In the genomic region with DNA sequence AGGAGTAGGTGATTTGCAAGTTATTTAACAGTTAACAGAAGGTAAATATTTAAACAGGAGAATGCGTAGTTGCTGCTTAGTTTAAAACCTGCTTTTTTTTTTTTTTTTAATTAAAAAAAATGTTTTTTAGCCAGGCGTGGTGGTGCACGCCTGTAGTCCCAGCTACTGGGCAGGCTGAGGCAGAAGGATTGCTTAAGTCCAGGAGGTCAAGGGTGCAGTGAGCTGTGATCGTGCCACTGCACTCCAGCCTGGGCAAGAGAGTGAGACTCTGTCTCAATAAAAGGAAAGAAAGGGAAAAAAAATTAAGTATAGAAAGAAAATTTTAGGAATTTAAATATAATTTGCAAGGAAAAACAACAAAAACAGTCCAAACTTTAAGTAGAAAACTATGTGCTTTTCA, we compare ENCODE assay signal across 28 cellular contexts.
A peak's percentile ranks its signal among the peaks of the same experiment; 100 is the strongest.
DNase-seq lines count a peak whose midpoint lies in the region; ATAC-seq, FAIRE-seq and TF ChIP-seq lines count a peak whose summit lies in the region.
"Had no signal": no experiment of that assay in that cellular context is flagged by ENCODE, and none has a peak within 500 bp of the region (broad histone marks: within the 10 kb centered on the region; RNA-seq: fewer than 3 reads in every experiment).

No MANE protein-coding gene starts in this region.

- H3K27ac ChIP-seq in HepG2 (ENCODE audit: extremely low read length, insufficient read depth, low read length) (no peak overlapping the region), right lobe of liver (no peak overlapping the region)
- H3K27ac ChIP-seq: 22Rv1; A549; BLaER1; BLaER1 treated with 17β-estradiol and CSF1 and Interleukin-3, amounts not matched to agents 10 nM and 100 nM; C4-2B had no signal

- in situ Hi-C loops in HepG2 (cut with HindIII; ENCODE audit: extremely low pct_ligation_motif_present, low pct_unique_long_range_greater_than_20kb): no loop called here

- no peaks in the 10 kb centered on the region for H3K79me2 ChIP-seq in HepG2 (ENCODE audit: insufficient read depth, low read length)

- H3K9me3 ChIP-seq in HepG2 (ENCODE audit: low read length) (no peaks in the 10 kb centered on the region), right lobe of liver (no peaks in the 10 kb centered on the region)
- H3K9me3 ChIP-seq: A549; BE2C; BLaER1; BLaER1 treated with 17β-estradiol and CSF1 and Interleukin-3, amounts not matched to agents 10 nM and 100 nM; Caco-2 had no signal

- no peak for FAIRE-seq in HepG2 (lab: Jason Lieb, UNC)
- FAIRE-seq: A549, D721Med had no signal

- 77% methylated on average over 4 of the region's 4 CpGs for WGBS in HepG2 (ENCODE audit: low lambda C conversion rate)
- 73% methylated on average over 4 of the region's 4 CpGs for WGBS in right lobe of liver (ENCODE audit: insufficient coverage, low coverage, low lambda C conversion rate, missing lambda C conversion rate)

- no peak for DNase-seq in HepG2 (ENCODE audit: low spot score)
- no peak for DNase-seq in right lobe of liver
- DNase-seq: 8988T; ACHN; AML-193; BE2C; C1 segment of cervical spinal cord; Caco-2; Calu3; CD4-positive, alpha-beta memory T cell; CD4-positive, alpha-beta T cell; CD4-positive, CD25-positive, alpha-beta regulatory T cell; CD8-positive, alpha-beta memory T cell; CD8-positive, alpha-beta T cell; COR-L47; DMS 273 treated with DMSO at 0.1 percent for 48 hours; DMS153; DMS53; DMS79; DMS79 treated with DMSO at 0.1 percent for 48 hours; DND-41; EL had no signal

- H3K4me3 ChIP-seq in HepG2 (replicated peaks in 1 of 3; ENCODE audit: insufficient read depth in 1 of 3, low read depth in 2 of 3, low read length in 3 of 3): no peak overlapping the region
- H3K4me3 ChIP-seq in right lobe of liver: no peak overlapping the region
- H3K4me3 ChIP-seq: A549; BLaER1; BLaER1 treated with 17β-estradiol and CSF1 and Interleukin-3, amounts not matched to agents 10 nM and 100 nM had no signal

- no peak overlapping the region for H3K4me2 ChIP-seq in HepG2 (ENCODE audit: low read depth, low read length)
- H3K4me2 ChIP-seq: A549; BLaER1; BLaER1 treated with 17β-estradiol and CSF1 and Interleukin-3, amounts not matched to agents 10 nM and 100 nM had no signal

- no peak overlapping the region for H3K9ac ChIP-seq in HepG2 (ENCODE audit: insufficient read depth, low read depth, low read length)
- H3K9ac ChIP-seq: BLaER1; BLaER1 treated with 17β-estradiol and CSF1 and Interleukin-3, amounts not matched to agents 10 nM and 100 nM had no signal

- no peaks in the 10 kb centered on the region for H3K27me3 ChIP-seq in HepG2 (ENCODE audit: control insufficient read depth in 1 of 2, insufficient read depth in 2 of 2, low read length in 2 of 2)
- no peaks in the 10 kb centered on the region for H3K27me3 ChIP-seq in right lobe of liver
- H3K27me3 ChIP-seq: BE2C; BLaER1; BLaER1 treated with 17β-estradiol and CSF1 and Interleukin-3, amounts not matched to agents 10 nM and 100 nM had no signal

- CTCF ChIA-PET in HepG2 (lab: Yijun Ruan, JAX; ENCODE audit: low intra/inter-chr PET ratio, low total read pairs): no interaction called here

- ATAC-seq in HepG2 (no peak), right lobe of liver (no peak)
- ATAC-seq: A549; CD8-positive, alpha-beta T cell had no signal

- H3K4me1 ChIP-seq in HepG2 (ENCODE audit: insufficient read depth, low read length) (no peaks in the 10 kb centered on the region), right lobe of liver (no peaks in the 10 kb centered on the region)
- H3K4me1 ChIP-seq: A549, BE2C, Caco-2 had no signal

- H3K36me3 ChIP-seq in HepG2 (replicated peaks in 1 of 2; ENCODE audit: control insufficient read depth in 1 of 2, insufficient read depth in 2 of 2, low read length in 2 of 2) (peaks cover 0 to 4% of the 10 kb centered on the region in 2 experiments; a peak in 1 of 5 replicates), right lobe of liver (no peaks in the 10 kb centered on the region)
- H3K36me3 ChIP-seq: BE2C had no signal

- no peak for TF ChIP-seq RAD21 in HepG2 (CRISPR knock-in tag; IDR thresholded peaks at IDR 0.05)

- POLR2A ChIA-PET in HepG2 (lab: Yijun Ruan, JAX): no interaction called here

- TF ChIP-seq CTCF in HepG2 (CRISPR knock-in tag; IDR thresholded peaks at IDR 0.05) (no peak), right lobe of liver (IDR thresholded peaks at IDR 0.05) (no peak)

- intact Hi-C loops in HepG2 (cut with micrococcal nuclease; ENCODE audit: unreplicated experiment): no loop called here
- intact Hi-C loops in right lobe of liver (cut with DNase I): no loop called here

- TF ChIP-seq POLR2A in HepG2 (IDR thresholded peaks at IDR 0.05; ENCODE audit: insufficient read depth in 1 of 2, low read depth in 2 of 2, low read length in 2 of 2) (no peak), right lobe of liver (IDR thresholded peaks at IDR 0.05) (no peak)

- TF ChIP-seq EP300 in HepG2 (IDR thresholded peaks at IDR 0.05; ENCODE audit: low read depth in 2 of 2, low read length in 2 of 2) (no peak), HepG2 (CRISPR knock-in tag; IDR thresholded peaks at IDR 0.05; ENCODE audit: borderline replicate concordance) (no peak)

- H2AFZ ChIP-seq in HepG2 (ENCODE audit: low read length): no peak overlapping the region

- H4K20me1 ChIP-seq in HepG2 (ENCODE audit: insufficient read depth, low read length): no peaks in the 10 kb centered on the region

- no TSS peak for BruUV-seq in HepG2 (replicated peaks; lab: Mats Ljungman, UMichigan)

TF ChIP-seq in HepG2, 621 proteins besides CTCF, POLR2A, EP300 and RAD21 (continues in another document):
- TF ChIP-seq ARNT2 (CRISPR knock-in tag; IDR thresholded peaks at IDR 0.05; ENCODE audit: low read depth) (no peak), ZNF460 (CRISPR knock-in tag; IDR thresholded peaks at IDR 0.05; ENCODE audit: borderline replicate concordance) (peak; percentile 70; the same call in 1 of the 2 replicates), ZXDC (CRISPR knock-in tag; IDR thresholded peaks at IDR 0.05) (no peak), WIZ (CRISPR knock-in tag; IDR thresholded peaks at IDR 0.05) (no peak), CEBPG (CRISPR knock-in tag; IDR thresholded peaks at IDR 0.05) (0 out of 2 replicates have a peak, but pooled peaks have one; percentile 38), SATB2 (CRISPR knock-in tag; IDR thresholded peaks at IDR 0.05) (no peak), GTF3A (CRISPR knock-in tag; conservative IDR thresholded peaks at IDR 0.05) (no peak), CBX1 (IDR thresholded peaks at IDR 0.05; ENCODE audit: low read depth) (no peak)
- TF ChIP-seq, protein P1, sequence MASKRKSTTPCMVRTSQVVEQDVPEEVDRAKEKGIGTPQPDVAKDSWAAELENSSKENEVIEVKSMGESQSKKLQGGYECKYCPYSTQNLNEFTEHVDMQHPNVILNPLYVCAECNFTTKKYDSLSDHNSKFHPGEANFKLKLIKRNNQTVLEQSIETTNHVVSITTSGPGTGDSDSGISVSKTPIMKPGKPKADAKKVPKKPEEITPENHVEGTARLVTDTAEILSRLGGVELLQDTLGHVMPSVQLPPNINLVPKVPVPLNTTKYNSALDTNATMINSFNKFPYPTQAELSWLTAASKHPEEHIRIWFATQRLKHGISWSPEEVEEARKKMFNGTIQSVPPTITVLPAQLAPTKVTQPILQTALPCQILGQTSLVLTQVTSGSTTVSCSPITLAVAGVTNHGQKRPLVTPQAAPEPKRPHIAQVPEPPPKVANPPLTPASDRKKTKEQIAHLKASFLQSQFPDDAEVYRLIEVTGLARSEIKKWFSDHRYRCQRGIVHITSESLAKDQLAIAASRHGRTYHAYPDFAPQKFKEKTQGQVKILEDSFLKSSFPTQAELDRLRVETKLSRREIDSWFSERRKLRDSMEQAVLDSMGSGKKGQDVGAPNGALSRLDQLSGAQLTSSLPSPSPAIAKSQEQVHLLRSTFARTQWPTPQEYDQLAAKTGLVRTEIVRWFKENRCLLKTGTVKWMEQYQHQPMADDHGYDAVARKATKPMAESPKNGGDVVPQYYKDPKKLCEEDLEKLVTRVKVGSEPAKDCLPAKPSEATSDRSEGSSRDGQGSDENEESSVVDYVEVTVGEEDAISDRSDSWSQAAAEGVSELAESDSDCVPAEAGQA (IDR thresholded peaks at IDR 0.05; ENCODE audit: low read depth): no peak
- TF ChIP-seq, protein P1 (CRISPR knock-in tag; IDR thresholded peaks at IDR 0.05; ENCODE audit: borderline replicate concordance): no peak
